ENCODE assay signal across 10 cellular contexts in genomic region chr2:143802871-143803650, GRCh38.
DNase-seq lines count a peak whose midpoint lies in the region; ATAC-seq and TF ChIP-seq lines count a peak whose summit lies in the region.
"Had no signal": no experiment of that assay in that cellular context is flagged by ENCODE, and none has a peak within 500 bp of the region (broad histone marks: within the 10 kb centered on the region; RNA-seq: fewer than 3 reads in every experiment).

No MANE protein-coding gene starts in this region.

- no peak overlapping the region for H3K4me3 ChIP-seq in SJSA1
- no peak overlapping the region for H3K4me3 ChIP-seq in prostate gland
- H3K4me3 ChIP-seq: lung, upper lobe of right lung had no signal

- intact Hi-C loops in prostate gland (cut with DNase I) = no loop called here

- POLR2A ChIA-PET in GM10248 (lab: Yijun Ruan, JAX) = interaction anchor here (0.7 kb wide), 1 partner anchor 708 kb away, joined by 3 read pairs; no protein-coding TSS in a partner anchor

- H3K36me3 ChIP-seq in SJSA1 = no peaks in the 10 kb centered on the region
- H3K36me3 ChIP-seq in prostate gland = no peaks in the 10 kb centered on the region
- H3K36me3 ChIP-seq: upper lobe of right lung had no signal

- H3K4me1 ChIP-seq in SJSA1 (replicated peaks) (peaks cover 23% of the 10 kb centered on the region), prostate gland (replicated peaks) (no peaks in the 10 kb centered on the region)
- H3K4me1 ChIP-seq: upper lobe of right lung had no signal

- CTCF ChIA-PET in GM10248 (lab: Yijun Ruan, JAX) = interaction anchor here (1.1 to 2.1 kb wide), 5 partner anchors 8 to 15 kb away, joined by 3 to 11 read pairs (median 4); no protein-coding TSS in a partner anchor

- 96% methylated on average over 5 of the region's 5 CpGs for WGBS in prostate gland

- ATAC-seq in GM19351 (IDR thresholded peaks at IDR 0.05; ENCODE audit: unreplicated experiment) (peak; percentile 80), HG02943 (IDR thresholded peaks at IDR 0.05; ENCODE audit: low read depth, unreplicated experiment) (peak; percentile 82)
- ATAC-seq: upper lobe of right lung had no signal

- H3K27me3 ChIP-seq in SJSA1 (replicated peaks) (no peaks in the 10 kb centered on the region), prostate gland (replicated peaks; ENCODE audit: insufficient read depth) (no peaks in the 10 kb centered on the region)
- H3K27me3 ChIP-seq: upper lobe of right lung had no signal

- peak overlapping the region; percentile 97 for H3K27ac ChIP-seq in SJSA1
- no peak overlapping the region for H3K27ac ChIP-seq in prostate gland
- H3K27ac ChIP-seq: upper lobe of right lung had no signal

- DNase-seq in GM10248 (ENCODE audit: extremely low spot score) = peak; percentile 55
- DNase-seq in SJSA1 (ENCODE audit: low read depth in 1 of 2, low spot score in 2 of 2) = no peak
- DNase-seq in NCI-H2196 (lab: John Stamatoyannopoulos, UW; ENCODE audit: unreplicated experiment) = no peak
- no peak for DNase-seq in prostate gland (ENCODE audit: low spot score)
- DNase-seq in HT-29 (ENCODE audit: low spot score) = no peak
- no peak for DNase-seq in NCI-H2029 (lab: John Stamatoyannopoulos, UW)
- DNase-seq: upper lobe of right lung had no signal

- no peak for TF ChIP-seq POLR2A in prostate gland (IDR thresholded peaks at IDR 0.05)

- TF ChIP-seq CTCF in GM10248 (IDR thresholded peaks at IDR 0.05; ENCODE audit: control extremely low read depth, extremely low read depth, low read depth, missing control alignments) = peak; percentile 7
- TF ChIP-seq CTCF in prostate gland (IDR thresholded peaks at IDR 0.05) = no peak

- H3K9me3 ChIP-seq in SJSA1 (replicated peaks) (no peaks in the 10 kb centered on the region), prostate gland (no peaks in the 10 kb centered on the region)
- H3K9me3 ChIP-seq: upper lobe of right lung had no signal
